ENCODE assay signal across 1 cellular context in genomic region chr4:73224886-73225285, GRCh38.
TF ChIP-seq lines count a peak whose summit lies in the region.

No MANE protein-coding gene starts in this region.

TF ChIP-seq in WTC11, 78 proteins besides CTCF, POLR2A, EP300 and RAD21 (continued from another document):
- TF ChIP-seq PRDM15 (CRISPR knock-in tag; IDR thresholded peaks at IDR 0.05) (no peak), GABPB1 (CRISPR knock-in tag; IDR thresholded peaks at IDR 0.05) (no peak), ESRRA (CRISPR knock-in tag; IDR thresholded peaks at IDR 0.05; ENCODE audit: borderline replicate concordance) (no peak), USF2 (CRISPR knock-in tag; IDR thresholded peaks at IDR 0.05) (no peak), GTF2I (CRISPR knock-in tag; conservative IDR thresholded peaks at IDR 0.05) (no peak), ETV6 (CRISPR knock-in tag; IDR thresholded peaks at IDR 0.05) (no peak), ZNF263 (CRISPR knock-in tag; IDR thresholded peaks at IDR 0.05; ENCODE audit: low read depth) (no peak), IRF1 (CRISPR knock-in tag; IDR thresholded peaks at IDR 0.05) (no peak), ATF2 (CRISPR knock-in tag; IDR thresholded peaks at IDR 0.05; ENCODE audit: borderline replicate concordance, low read depth) (no peak), AFF4 (CRISPR knock-in tag; IDR thresholded peaks at IDR 0.05; ENCODE audit: borderline replicate concordance) (no peak)
TF ChIP-seq in WTC11: peak in this region for 0.
